1 cellular context compared by ENCODE assay signal in the genomic region with DNA sequence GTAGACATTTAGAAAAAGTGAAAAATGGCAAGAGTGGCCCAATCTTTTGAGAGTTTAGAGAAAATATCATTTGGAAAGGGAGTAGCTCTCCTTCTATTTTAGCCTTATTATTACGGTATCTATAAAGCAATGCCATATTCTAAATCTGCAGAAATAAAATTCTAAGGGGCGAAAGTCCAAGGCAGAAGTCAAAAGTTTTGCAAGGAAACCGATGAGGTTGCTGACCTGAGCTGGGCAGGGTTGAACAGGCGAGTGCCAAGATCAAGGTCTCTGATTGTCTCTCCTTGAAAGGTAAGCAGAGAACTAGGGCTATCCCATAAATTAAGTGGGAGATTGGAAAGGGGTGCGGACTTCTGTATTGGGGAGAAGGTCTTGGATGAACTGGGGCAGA.
TF ChIP-seq lines count a peak whose summit lies in the region.

No MANE protein-coding gene starts in this region.

TF ChIP-seq in A549, 52 proteins besides CTCF, POLR2A, EP300 and RAD21:
- TF ChIP-seq, protein P1, sequence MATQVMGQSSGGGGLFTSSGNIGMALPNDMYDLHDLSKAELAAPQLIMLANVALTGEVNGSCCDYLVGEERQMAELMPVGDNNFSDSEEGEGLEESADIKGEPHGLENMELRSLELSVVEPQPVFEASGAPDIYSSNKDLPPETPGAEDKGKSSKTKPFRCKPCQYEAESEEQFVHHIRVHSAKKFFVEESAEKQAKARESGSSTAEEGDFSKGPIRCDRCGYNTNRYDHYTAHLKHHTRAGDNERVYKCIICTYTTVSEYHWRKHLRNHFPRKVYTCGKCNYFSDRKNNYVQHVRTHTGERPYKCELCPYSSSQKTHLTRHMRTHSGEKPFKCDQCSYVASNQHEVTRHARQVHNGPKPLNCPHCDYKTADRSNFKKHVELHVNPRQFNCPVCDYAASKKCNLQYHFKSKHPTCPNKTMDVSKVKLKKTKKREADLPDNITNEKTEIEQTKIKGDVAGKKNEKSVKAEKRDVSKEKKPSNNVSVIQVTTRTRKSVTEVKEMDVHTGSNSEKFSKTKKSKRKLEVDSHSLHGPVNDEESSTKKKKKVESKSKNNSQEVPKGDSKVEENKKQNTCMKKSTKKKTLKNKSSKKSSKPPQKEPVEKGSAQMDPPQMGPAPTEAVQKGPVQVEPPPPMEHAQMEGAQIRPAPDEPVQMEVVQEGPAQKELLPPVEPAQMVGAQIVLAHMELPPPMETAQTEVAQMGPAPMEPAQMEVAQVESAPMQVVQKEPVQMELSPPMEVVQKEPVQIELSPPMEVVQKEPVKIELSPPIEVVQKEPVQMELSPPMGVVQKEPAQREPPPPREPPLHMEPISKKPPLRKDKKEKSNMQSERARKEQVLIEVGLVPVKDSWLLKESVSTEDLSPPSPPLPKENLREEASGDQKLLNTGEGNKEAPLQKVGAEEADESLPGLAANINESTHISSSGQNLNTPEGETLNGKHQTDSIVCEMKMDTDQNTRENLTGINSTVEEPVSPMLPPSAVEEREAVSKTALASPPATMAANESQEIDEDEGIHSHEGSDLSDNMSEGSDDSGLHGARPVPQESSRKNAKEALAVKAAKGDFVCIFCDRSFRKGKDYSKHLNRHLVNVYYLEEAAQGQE (IDR thresholded peaks at IDR 0.05): no peak
- TF ChIP-seq, protein P2, sequence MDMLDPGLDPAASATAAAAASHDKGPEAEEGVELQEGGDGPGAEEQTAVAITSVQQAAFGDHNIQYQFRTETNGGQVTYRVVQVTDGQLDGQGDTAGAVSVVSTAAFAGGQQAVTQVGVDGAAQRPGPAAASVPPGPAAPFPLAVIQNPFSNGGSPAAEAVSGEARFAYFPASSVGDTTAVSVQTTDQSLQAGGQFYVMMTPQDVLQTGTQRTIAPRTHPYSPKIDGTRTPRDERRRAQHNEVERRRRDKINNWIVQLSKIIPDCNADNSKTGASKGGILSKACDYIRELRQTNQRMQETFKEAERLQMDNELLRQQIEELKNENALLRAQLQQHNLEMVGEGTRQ (IDR thresholded peaks at IDR 0.05): no peak
- TF ChIP-seq CEBPB (IDR thresholded peaks at IDR 0.05) (no peak), CBX8 (IDR thresholded peaks at IDR 0.05) (no peak), POLR2AphosphoS2 (conservative IDR thresholded peaks at IDR 0.05; ENCODE audit: low read length) (no peak), HOXB5 (CRISPR knock-in tag; IDR thresholded peaks at IDR 0.05) (no peak), CHD2 (IDR thresholded peaks at IDR 0.05; ENCODE audit: low read length, partially characterized antibody) (no peak), MAFK (IDR thresholded peaks at IDR 0.05; ENCODE audit: partially characterized antibody) (no peak), EHMT2 (IDR thresholded peaks at IDR 0.05; ENCODE audit: low read depth) (no peak), HEYL (CRISPR knock-in tag; IDR thresholded peaks at IDR 0.05) (no peak), NFE2L2 (conservative IDR thresholded peaks at IDR 0.05; ENCODE audit: low read length) (no peak), FOSB (CRISPR knock-in tag; IDR thresholded peaks at IDR 0.05) (no peak), FOSL2 (IDR thresholded peaks at IDR 0.05) (no peak), FOSL2 (CRISPR knock-in tag; IDR thresholded peaks at IDR 0.05) (no peak), RNF2 (IDR thresholded peaks at IDR 0.05; ENCODE audit: borderline replicate concordance, low read depth) (no peak), ZNF302 (CRISPR knock-in tag; IDR thresholded peaks at IDR 0.05) (no peak), MYC (IDR thresholded peaks at IDR 0.05; ENCODE audit: borderline replicate concordance, low read length) (no peak), ESRRA (IDR thresholded peaks at IDR 0.05; ENCODE audit: borderline replicate concordance, low read length) (no peak)
- TF ChIP-seq, protein P3, sequence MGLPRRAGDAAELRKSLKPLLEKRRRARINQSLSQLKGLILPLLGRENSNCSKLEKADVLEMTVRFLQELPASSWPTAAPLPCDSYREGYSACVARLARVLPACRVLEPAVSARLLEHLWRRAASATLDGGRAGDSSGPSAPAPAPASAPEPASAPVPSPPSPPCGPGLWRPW (IDR thresholded peaks at IDR 0.05): no peak
- TF ChIP-seq, protein P4, sequence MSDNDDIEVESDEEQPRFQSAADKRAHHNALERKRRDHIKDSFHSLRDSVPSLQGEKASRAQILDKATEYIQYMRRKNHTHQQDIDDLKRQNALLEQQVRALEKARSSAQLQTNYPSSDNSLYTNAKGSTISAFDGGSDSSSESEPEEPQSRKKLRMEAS (IDR thresholded peaks at IDR 0.05): no peak
- TF ChIP-seq, protein P5, sequence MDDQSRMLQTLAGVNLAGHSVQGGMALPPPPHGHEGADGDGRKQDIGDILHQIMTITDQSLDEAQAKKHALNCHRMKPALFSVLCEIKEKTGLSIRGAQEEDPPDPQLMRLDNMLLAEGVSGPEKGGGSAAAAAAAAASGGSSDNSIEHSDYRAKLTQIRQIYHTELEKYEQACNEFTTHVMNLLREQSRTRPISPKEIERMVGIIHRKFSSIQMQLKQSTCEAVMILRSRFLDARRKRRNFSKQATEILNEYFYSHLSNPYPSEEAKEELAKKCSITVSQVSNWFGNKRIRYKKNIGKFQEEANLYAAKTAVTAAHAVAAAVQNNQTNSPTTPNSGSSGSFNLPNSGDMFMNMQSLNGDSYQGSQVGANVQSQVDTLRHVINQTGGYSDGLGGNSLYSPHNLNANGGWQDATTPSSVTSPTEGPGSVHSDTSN (IDR thresholded peaks at IDR 0.05): no peak
